In genomic region chr1:222886194-222887126, GRCh38 we compare ENCODE assay signal across 32 cellular contexts.
DNase-seq lines count a peak whose midpoint lies in the region; ATAC-seq, FAIRE-seq and TF ChIP-seq lines count a peak whose summit lies in the region.
"Had no signal": no experiment of that assay in that cellular context is flagged by ENCODE, and none has a peak within 500 bp of the region (broad histone marks: within the 10 kb centered on the region; RNA-seq: fewer than 3 reads in every experiment).

No MANE protein-coding gene starts in this region.

- TF ChIP-seq CTCF in HEK293 (tag by site-specific recombination; IDR thresholded peaks at IDR 0.05) (no peak), nephron progenitor cell (IDR thresholded peaks at IDR 0.05) (no peak), heart right ventricle (IDR thresholded peaks at IDR 0.05) (no peak)

- 81% methylated on average over 5 of the region's 5 CpGs for WGBS in heart right ventricle, 2 donors

- no peaks in the 10 kb centered on the region for H3K27me3 ChIP-seq in adipocyte (replicated peaks; ENCODE audit: control insufficient read depth, insufficient read depth, low read length)
- H3K27me3 ChIP-seq in heart right ventricle = no peaks in the 10 kb centered on the region
- H3K27me3 ChIP-seq: BLaER1, colonic mucosa, gastrocnemius medialis, left lung, uterus had no signal

- H3K4me3 ChIP-seq in HEK293 (ENCODE audit: low read depth, low read length) = no peak overlapping the region
- H3K4me3 ChIP-seq in adipocyte (ENCODE audit: low read length) = no peak overlapping the region
- no peak overlapping the region for H3K4me3 ChIP-seq in heart right ventricle
- H3K4me3 ChIP-seq: BLaER1, colonic mucosa, gastrocnemius medialis, left lung, smooth muscle cell, uterus had no signal

- H3K27ac ChIP-seq in HEK293 (ENCODE audit: extremely low read depth, low read depth, low read length) (no peak overlapping the region), heart right ventricle (no peak overlapping the region)
- H3K27ac ChIP-seq: BLaER1, colonic mucosa, gastrocnemius medialis, KMS-11, left lung, uterus, WERI-Rb-1 had no signal

- CTCF ChIA-PET in activated CD4-positive, alpha-beta T cell treated with anti-CD3 and anti-CD28 coated beads, Interleukin-2, amount 10 ng/mL, durations not matched to agents 7 days and 5 days (lab: Charles Lee) = no interaction called here
- CTCF ChIA-PET in HEK293 (lab: Yijun Ruan, JAX) = interaction anchor here (0.6 to 0.8 kb wide), 3 partner anchors 9 to 71 kb away, joined by 3 to 4 read pairs (median 3); no protein-coding TSS in a partner anchor

- H3K27me3 Mint-ChIP-seq in activated CD4-positive, alpha-beta T cell treated with anti-CD3 and anti-CD28 coated beads, Interleukin-2, amount 10 ng/mL, durations not matched to agents 7 days and 5 days = no peaks in the 10 kb centered on the region
- no peaks in the 10 kb centered on the region for H3K27me3 Mint-ChIP-seq in nephron progenitor cell (ENCODE audit: low read depth, poor library complexity)
- H3K27me3 Mint-ChIP-seq: effector memory CD8-positive, alpha-beta T cell; naive thymus-derived CD8-positive, alpha-beta T cell had no signal

- intact Hi-C loops in heart right ventricle (cut with DNase I) = loop anchor here in 1 of 10 donors (10.0 kb wide), 1 partner anchor 52 kb away; no protein-coding TSS in a partner anchor

- POLR2A ChIA-PET in activated CD4-positive, alpha-beta T cell treated with anti-CD3 and anti-CD28 coated beads, Interleukin-2, amount 10 ng/mL, durations not matched to agents 7 days and 5 days (lab: Charles Lee) = interaction anchor here (0.6 kb wide), 1 partner anchor 45 kb away, joined by 4 read pairs; no protein-coding TSS in a partner anchor
- POLR2A ChIA-PET in HEK293 (lab: Yijun Ruan, JAX) = no interaction called here

- H3K4me1 Mint-ChIP-seq in activated CD4-positive, alpha-beta T cell treated with anti-CD3 and anti-CD28 coated beads, Interleukin-2, amount 10 ng/mL, durations not matched to agents 7 days and 5 days = peaks cover 9% of the 10 kb centered on the region
- peaks cover 12% of the 10 kb centered on the region for H3K4me1 Mint-ChIP-seq in nephron progenitor cell

- H3K9me3 Mint-ChIP-seq in activated CD4-positive, alpha-beta T cell treated with anti-CD3 and anti-CD28 coated beads, Interleukin-2, amount 10 ng/mL, durations not matched to agents 7 days and 5 days = no peaks in the 10 kb centered on the region
- H3K9me3 Mint-ChIP-seq in nephron progenitor cell = no peaks in the 10 kb centered on the region
- H3K9me3 Mint-ChIP-seq: effector memory CD8-positive, alpha-beta T cell; naive thymus-derived CD8-positive, alpha-beta T cell; T-helper 2 cell treated with Interferon-gamma antibody and Interleukin-4, amounts not matched to agents 5 μg/mL and 100 μg/mL, for 36 hours had no signal

- FAIRE-seq in HTR-8/SVneo (lab: Jason Lieb, UNC) = no peak
- FAIRE-seq: bronchial epithelial cell, GM12892 had no signal

- H3K36me3 Mint-ChIP-seq in activated CD4-positive, alpha-beta T cell treated with anti-CD3 and anti-CD28 coated beads, Interleukin-2, amount 10 ng/mL, durations not matched to agents 7 days and 5 days (ENCODE audit: low read depth) = no peaks in the 10 kb centered on the region
- peaks cover 14% of the 10 kb centered on the region for H3K36me3 Mint-ChIP-seq in nephron progenitor cell (ENCODE audit: low read depth)

- H3K27ac Mint-ChIP-seq in activated CD4-positive, alpha-beta T cell treated with anti-CD3 and anti-CD28 coated beads, Interleukin-2, amount 10 ng/mL, durations not matched to agents 7 days and 5 days = no peak overlapping the region
- H3K27ac Mint-ChIP-seq in nephron progenitor cell = peak overlapping the region; percentile 73
- H3K27ac Mint-ChIP-seq: effector memory CD8-positive, alpha-beta T cell; naive thymus-derived CD8-positive, alpha-beta T cell; T-helper 2 cell treated with Interferon-gamma antibody and Interleukin-4, amounts not matched to agents 5 μg/mL and 100 μg/mL, for 36 hours had no signal

- ATAC-seq in heart right ventricle = no peak
- ATAC-seq: effector memory CD8-positive, alpha-beta T cell; gastrocnemius medialis; HCT116; left lung; naive thymus-derived CD8-positive, alpha-beta T cell had no signal

- no peak overlapping the region for H3K9ac ChIP-seq in adipocyte (ENCODE audit: low read length)
- H3K9ac ChIP-seq: BLaER1, KMS-11 had no signal

- peak; percentile 13 for DNase-seq in activated CD4-positive, alpha-beta T cell treated with anti-CD3 and anti-CD28 coated beads, Interleukin-2, amount 10 ng/mL, durations not matched to agents 7 days and 5 days
- DNase-seq in activated CD4-positive, alpha-beta T cell treated with anti-CD3 and anti-CD28 coated beads, Interleukin-2, amount 50 U/mL, for 4 hours = no peak
- peak; percentile 76 for DNase-seq in adipocyte (ENCODE audit: low read depth)
- DNase-seq in nephron progenitor cell = no peak
- no peak for DNase-seq in HTR-8/SVneo (ENCODE audit: insufficient read length, low spot score)
- no peak for DNase-seq in NCI-H510A treated with DMSO at 0.1 percent for 48 hours (lab: John Stamatoyannopoulos, UW)
- DNase-seq in heart right ventricle = no peak
- DNase-seq: ACHN; activated CD4-positive, alpha-beta T cell treated with anti-CD3 and anti-CD28 coated beads, Interleukin-2, amount 50 U/mL, for 48 hours; activated effector memory CD4-positive, alpha-beta T cell treated with Interleukin-2 at 50 U/mL for 16 hours; amniotic stem cell; colonic mucosa; COR-L47; effector memory CD8-positive, alpha-beta T cell; gastrocnemius medialis; hypothalamus; left lung; naive thymus-derived CD8-positive, alpha-beta T cell; NCI-H146; NCI-H2171; retina; stimulated activated CD4-positive, alpha-beta T cell treated with anti-CD3 and anti-CD28 coated beads, Interleukin-2, amount 100 ng/mL, for 24 hours; uterus; WERI-Rb-1 had no signal

- H3K9me3 ChIP-seq in HEK293 (ENCODE audit: control insufficient read depth, insufficient read depth, low read depth, low read length) (no peaks in the 10 kb centered on the region), adipocyte (ENCODE audit: control insufficient read depth, low read length) (no peaks in the 10 kb centered on the region), heart right ventricle (no peaks in the 10 kb centered on the region)
- H3K9me3 ChIP-seq: colonic mucosa, gastrocnemius medialis, left lung, uterus had no signal

- H3K36me3 ChIP-seq in HEK293 (ENCODE audit: control insufficient read depth in 2 of 2, insufficient read depth in 1 of 2, low read length in 2 of 2) = no peaks in the 10 kb centered on the region
- no peaks in the 10 kb centered on the region for H3K36me3 ChIP-seq in adipocyte (ENCODE audit: control insufficient read depth, insufficient read depth, low read length, severe bottlenecking)
- no peaks in the 10 kb centered on the region for H3K36me3 ChIP-seq in heart right ventricle
- H3K36me3 ChIP-seq: BLaER1, colonic mucosa, gastrocnemius medialis, left lung, uterus, WERI-Rb-1 had no signal

- H3K4me3 Mint-ChIP-seq in activated CD4-positive, alpha-beta T cell treated with anti-CD3 and anti-CD28 coated beads, Interleukin-2, amount 10 ng/mL, durations not matched to agents 7 days and 5 days = no peak overlapping the region
- H3K4me3 Mint-ChIP-seq in nephron progenitor cell = no peak overlapping the region
- H3K4me3 Mint-ChIP-seq: effector memory CD8-positive, alpha-beta T cell; naive thymus-derived CD8-positive, alpha-beta T cell; T-helper 2 cell treated with Interferon-gamma antibody and Interleukin-4, amounts not matched to agents 5 μg/mL and 100 μg/mL, for 36 hours had no signal

- H3K4me1 ChIP-seq in HEK293 (ENCODE audit: control insufficient read depth, insufficient read depth, low read length) = peaks cover 16% of the 10 kb centered on the region
- H3K4me1 ChIP-seq in adipocyte (ENCODE audit: control insufficient read depth, insufficient read depth, low read length) = no peaks in the 10 kb centered on the region
- H3K4me1 ChIP-seq in heart right ventricle = peaks cover 0 to 14% (median 0%) of the 10 kb centered on the region in 9 donors
- H3K4me1 ChIP-seq: colonic mucosa, uterus had no signal

TF ChIP-seq in HEK293, 187 proteins besides CTCF, POLR2A, EP300 and RAD21 (continues in another document):
- TF ChIP-seq OVOL3 (tag by site-specific recombination; IDR thresholded peaks at IDR 0.05) (no peak), TCF7L2 (IDR thresholded peaks at IDR 0.05; ENCODE audit: borderline replicate concordance, low read depth, low read length) (peak; percentile 11; the same call in 1 of the 2 replicates), ZNF513 (tag by site-specific recombination; IDR thresholded peaks at IDR 0.05) (no peak), ZFP37 (tag by site-specific recombination; IDR thresholded peaks at IDR 0.05) (no peak), PRDM6 (tag by site-specific recombination; IDR thresholded peaks at IDR 0.05) (peak; percentile 77), ZNF157 (tag by site-specific recombination; IDR thresholded peaks at IDR 0.05) (no peak), WT1 (tag by site-specific recombination; IDR thresholded peaks at IDR 0.05) (peak; percentile 77), ZNF366 (tag by site-specific recombination; conservative IDR thresholded peaks at IDR 0.05) (no peak), HOXD13 (CRISPR knock-in tag; IDR thresholded peaks at IDR 0.05; ENCODE audit: borderline replicate concordance) (no peak), ZNF24 (tag by site-specific recombination; IDR thresholded peaks at IDR 0.05) (no peak)

Comparison
In these comparisons a context has a peak if more than half of its experiments do, and no peak if none do; other contexts are left out.
1. DNase-seq: peak in activated CD4-positive, alpha-beta T cell treated with anti-CD3 and anti-CD28 coated beads, Interleukin-2, amount 10 ng/mL, durations not matched to agents 7 days and 5 days (single experiment) and adipocyte (single experiment); none in activated CD4-positive, alpha-beta T cell treated with anti-CD3 and anti-CD28 coated beads, Interleukin-2, amount 50 U/mL, for 4 hours (0 of 2), nephron progenitor cell (single experiment), HTR-8/SVneo (single experiment), NCI-H510A treated with DMSO at 0.1 percent for 48 hours (single experiment) and heart right ventricle (0 of 2).